In genomic region chrY:8712296-8712695, GRCh38 we compare ENCODE assay signal across 23 cellular contexts.
A peak's percentile ranks its signal among the peaks of the same experiment; 100 is the strongest.
DNase-seq lines count a peak whose midpoint lies in the region; ATAC-seq and FAIRE-seq lines count a peak whose summit lies in the region.
"Had no signal": no experiment of that assay in that cellular context is flagged by ENCODE, and none has a peak within 500 bp of the region (broad histone marks: within the 10 kb centered on the region; RNA-seq: fewer than 3 reads in every experiment).

No MANE protein-coding gene starts in this region.

- ATAC-seq in HG03097 (IDR thresholded peaks at IDR 0.05; ENCODE audit: low FRiP score, unreplicated experiment) (no peak), HG02852 (IDR thresholded peaks at IDR 0.05; ENCODE audit: unreplicated experiment) (no peak)
- no peak for ATAC-seq in activated naive CD8-positive, alpha-beta T cell treated with anti-CD3 and anti-CD28 coated beads, Interleukin-2, amount 50 U/mL, for 24 hours
- ATAC-seq: A549 had no signal

- H3K36me3 Mint-ChIP-seq in activated naive CD8-positive, alpha-beta T cell treated with anti-CD3 and anti-CD28 coated beads, Interleukin-2, amount 50 U/mL, for 24 hours (ENCODE audit: low read depth), result no peaks in the 10 kb centered on the region
- H3K36me3 Mint-ChIP-seq: CD14-positive monocyte; CD8-positive, alpha-beta memory T cell had no signal

- H3K4me3 Mint-ChIP-seq in activated naive CD8-positive, alpha-beta T cell treated with anti-CD3 and anti-CD28 coated beads, Interleukin-2, amount 50 U/mL, for 24 hours, result no peak overlapping the region
- H3K4me3 Mint-ChIP-seq: CD14-positive monocyte; CD4-positive, alpha-beta T cell; CD8-positive, alpha-beta memory T cell; HFFc6 had no signal

- no peak overlapping the region for H3K27ac Mint-ChIP-seq in activated naive CD8-positive, alpha-beta T cell treated with anti-CD3 and anti-CD28 coated beads, Interleukin-2, amount 50 U/mL, for 24 hours
- H3K27ac Mint-ChIP-seq: CD14-positive monocyte; CD4-positive, alpha-beta T cell; CD8-positive, alpha-beta memory T cell; HFFc6 had no signal

- no peaks in the 10 kb centered on the region for H3K9me3 Mint-ChIP-seq in activated naive CD8-positive, alpha-beta T cell treated with anti-CD3 and anti-CD28 coated beads, Interleukin-2, amount 50 U/mL, for 24 hours
- H3K9me3 Mint-ChIP-seq: CD14-positive monocyte; CD4-positive, alpha-beta T cell; CD8-positive, alpha-beta memory T cell had no signal

- DNase-seq in Caki2 (ENCODE audit: low read depth), result peak; percentile 67
- DNase-seq in RCC 7860 (ENCODE audit: low spot score), result peak; percentile 59
- DNase-seq in glomerular visceral epithelial cell (ENCODE audit: extremely low spot score), result peak; percentile 72
- peak; percentile 57 for DNase-seq in renal cortical epithelial cell (ENCODE audit: low read depth)
- no peak for DNase-seq in activated naive CD8-positive, alpha-beta T cell treated with anti-CD3 and anti-CD28 coated beads, Interleukin-2, amount 50 U/mL, for 24 hours
- DNase-seq in KBM-7, result no peak
- DNase-seq: 8988T; ACHN; AML-193; BE2C; CD4-positive, alpha-beta T cell; CD8-positive, alpha-beta memory T cell; DMS153; DND-41; GOT3; HFFc6 had no signal

- no peaks in the 10 kb centered on the region for H3K4me1 Mint-ChIP-seq in activated naive CD8-positive, alpha-beta T cell treated with anti-CD3 and anti-CD28 coated beads, Interleukin-2, amount 50 U/mL, for 24 hours
- H3K4me1 Mint-ChIP-seq: CD14-positive monocyte; CD8-positive, alpha-beta memory T cell had no signal

- no peaks in the 10 kb centered on the region for H3K27me3 Mint-ChIP-seq in activated naive CD8-positive, alpha-beta T cell treated with anti-CD3 and anti-CD28 coated beads, Interleukin-2, amount 50 U/mL, for 24 hours
- H3K27me3 Mint-ChIP-seq: CD4-positive, alpha-beta T cell; CD8-positive, alpha-beta memory T cell had no signal

- in situ Hi-C loops in Caki2 (cut with HindIII; ENCODE audit: low pct_unique_long_range_greater_than_20kb, low sequenced_read_pairs) (no loop called here), KBM-7 (cut with MboI; ENCODE audit: low pct_unique_long_range_greater_than_20kb, low sequenced_read_pairs) (loop anchor here (25.0 kb wide), 1 partner anchor 125 kb away; no protein-coding TSS in a partner anchor)

- peak; percentile 93 for FAIRE-seq in RCC 7860 (lab: Jason Lieb, UNC)
- FAIRE-seq: A549, G401.6, GM12892, H54 had no signal

Comparison
In these comparisons a context has a peak if more than half of its experiments do, and no peak if none do; other contexts are left out.
1. DNase-seq: peak in Caki2 (single experiment), RCC 7860 (single experiment), glomerular visceral epithelial cell (single experiment) and renal cortical epithelial cell (single experiment); none in activated naive CD8-positive, alpha-beta T cell treated with anti-CD3 and anti-CD28 coated beads, Interleukin-2, amount 50 U/mL, for 24 hours (single experiment) and KBM-7 (single experiment).